ENCODE assay signal across 2 cellular contexts in genomic region chr5:32450952-32451351, GRCh38.
A peak's percentile ranks its signal among the peaks of the same experiment; 100 is the strongest.
TF ChIP-seq lines count a peak whose summit lies in the region.

No MANE protein-coding gene starts in this region.

TF ChIP-seq in HepG2, 621 proteins besides CTCF, POLR2A, EP300 and RAD21:
- TF ChIP-seq STAG1 (CRISPR knock-in tag; IDR thresholded peaks at IDR 0.05) (peak; percentile 30), ATF2 (CRISPR knock-in tag; IDR thresholded peaks at IDR 0.05) (no peak)
TF ChIP-seq in HepG2: peak in this region for 1.

TF ChIP-seq in H1, 55 proteins besides CTCF, POLR2A, EP300 and RAD21:
- TF ChIP-seq RNF2 (IDR thresholded peaks at IDR 0.05; ENCODE audit: borderline replicate concordance, low read depth, low read length, missing control alignments, poor library complexity, severe bottlenecking), result no peak
- TF ChIP-seq TEAD4 (IDR thresholded peaks at IDR 0.05; ENCODE audit: low read depth, low read length), result no peak
- no peak for TF ChIP-seq ATF3 (IDR thresholded peaks at IDR 0.05; ENCODE audit: insufficient read depth, low read depth, low read length)
- no peak for TF ChIP-seq TBP (IDR thresholded peaks at IDR 0.05; ENCODE audit: low read depth, low read length)
- TF ChIP-seq CBX8 (IDR thresholded peaks at IDR 0.05; ENCODE audit: borderline replicate concordance, low read depth, low read length), result no peak
- no peak for TF ChIP-seq TAF1 (IDR thresholded peaks at IDR 0.05; ENCODE audit: low read depth, low read length)
- no peak for TF ChIP-seq SUZ12 (IDR thresholded peaks at IDR 0.05; ENCODE audit: low read length)
